ENCODE assay signal across 9 cellular contexts in genomic region chr1:8643542-8644536, GRCh38.
DNase-seq lines count a peak whose midpoint lies in the region; ATAC-seq and TF ChIP-seq lines count a peak whose summit lies in the region.
"Had no signal": no experiment of that assay in that cellular context is flagged by ENCODE, and none has a peak within 500 bp of the region (broad histone marks: within the 10 kb centered on the region; RNA-seq: fewer than 3 reads in every experiment).

No MANE protein-coding gene starts in this region.

- H3K4me3 Mint-ChIP-seq in IgD-negative memory B cell: peak overlapping the region in 3 of 4 donors; percentile 14 to 70 (median 36)
- no peak overlapping the region for H3K4me3 Mint-ChIP-seq in nephron

- peaks cover 35 to 58% (median 42%) of the 10 kb centered on the region in 3 donors for H3K4me1 Mint-ChIP-seq in IgD-negative memory B cell
- peaks cover 34% of the 10 kb centered on the region for H3K4me1 Mint-ChIP-seq in nephron

- H3K27ac Mint-ChIP-seq in IgD-negative memory B cell (peak overlapping the region; percentile 59 to 98 (median 95)), nephron (peak overlapping the region in 2 of 3 experiments; percentile 38 to 51)

- H3K36me3 Mint-ChIP-seq in IgD-negative memory B cell: no peaks in the 10 kb centered on the region
- peaks cover 16% of the 10 kb centered on the region for H3K36me3 Mint-ChIP-seq in nephron (ENCODE audit: low read depth)

- no peak for TF ChIP-seq CTCF in nephron (IDR thresholded peaks at IDR 0.05; ENCODE audit: unreplicated experiment in 3 of 3)

- no peak overlapping the region for H3K27ac ChIP-seq in substantia nigra (ENCODE audit: low read depth, low read length, poor library complexity, severe bottlenecking)
- H3K27ac ChIP-seq: HL-60 had no signal

- DNase-seq in NCI-H2107 treated with DMSO at 0.1 percent for 48 hours (lab: John Stamatoyannopoulos, UW; ENCODE audit: unreplicated experiment) (peak; percentile 35), NCI-H2107 (lab: John Stamatoyannopoulos, UW) (no peak), MV-4-11 (lab: John Stamatoyannopoulos, UW) (no peak), AG08395 (ENCODE audit: low spot score) (no peak), substantia nigra (lab: John Stamatoyannopoulos, UW) (no peak)

- ATAC-seq in GM21737 (IDR thresholded peaks at IDR 0.05; ENCODE audit: unreplicated experiment): peak; percentile 83

- H3K9me3 Mint-ChIP-seq in IgD-negative memory B cell (no peaks in the 10 kb centered on the region), nephron (no peaks in the 10 kb centered on the region)

- H3K27me3 Mint-ChIP-seq in IgD-negative memory B cell: no peaks in the 10 kb centered on the region
- no peaks in the 10 kb centered on the region for H3K27me3 Mint-ChIP-seq in nephron (ENCODE audit: low read depth)

Comparison
In these comparisons a context has a peak if more than half of its experiments do, and no peak if none do; other contexts are left out.
1. H3K4me3 Mint-ChIP-seq: peak in IgD-negative memory B cell (3 of 4); none in nephron (0 of 3).